10 cellular contexts compared by ENCODE assay signal in the genomic region with DNA sequence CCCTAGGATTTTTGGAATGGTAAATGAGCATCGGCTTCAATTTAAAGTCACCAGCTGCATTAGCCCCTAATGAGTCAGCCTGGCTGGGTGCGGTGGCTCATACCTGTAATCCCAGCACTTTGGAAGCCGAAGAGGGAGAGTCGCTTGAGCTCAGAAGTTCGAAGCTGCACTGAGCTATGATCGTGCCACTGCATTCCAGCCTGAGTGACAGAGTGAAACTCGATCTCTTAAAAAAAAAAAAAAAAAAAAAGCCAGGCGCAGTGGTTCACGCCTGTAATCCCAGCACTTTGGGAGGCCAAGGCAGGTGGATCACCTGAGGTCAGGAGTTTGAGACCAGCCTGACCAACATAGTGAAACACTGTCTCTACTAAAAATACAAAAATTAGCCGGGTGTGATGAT. TPM values are rescaled to one million over a fixed set of nuclear protein-coding genes. Genes with fewer than 3 reads are reported as not detected.
"Had no signal": no experiment of that assay in that cellular context is flagged by ENCODE, and none has a peak within 500 bp of the region (broad histone marks: within the 10 kb centered on the region; RNA-seq: fewer than 3 reads in every experiment).

No MANE protein-coding gene starts in this region.

RNA-seq across cellular contexts. Expression of a gene that starts 16.5 kb away (rescaled TPM):
- total RNA-seq: left lobe of liver, lower leg skin, natural killer cell, posterior vena cava, right atrium auricular region, subcutaneous adipose tissue, tibial nerve, ureter had no signal
- polyA plus RNA-seq: mammary epithelial cell, ovary had no signal
